ENCODE assay signal across 17 cellular contexts in genomic region chr20:57475388-57476072, GRCh38. TPM values are rescaled to one million over a fixed set of nuclear protein-coding genes. Genes with fewer than 3 reads are reported as not detected.
A peak's percentile ranks its signal among the peaks of the same experiment; 100 is the strongest.
DNase-seq lines count a peak whose midpoint lies in the region; ATAC-seq, FAIRE-seq and TF ChIP-seq lines count a peak whose summit lies in the region.
"Had no signal": no experiment of that assay in that cellular context is flagged by ENCODE, and none has a peak within 500 bp of the region (broad histone marks: within the 10 kb centered on the region; RNA-seq: fewer than 3 reads in every experiment).

No MANE protein-coding gene starts in this region.

- intact Hi-C loops in right lobe of liver (cut with DNase I): no loop called here
- intact Hi-C loops in HepG2 (cut with micrococcal nuclease; ENCODE audit: unreplicated experiment): no loop called here
- intact Hi-C loops in endothelial cell of umbilical vein (cut with micrococcal nuclease): loop anchor here (1.0 kb wide), 1 partner anchor 86 kb away; no protein-coding TSS in a partner anchor
- intact Hi-C loops in tibial artery (cut with DNase I; ENCODE audit: low total_unique reads): no loop called here

- H3K9me1 ChIP-seq in endothelial cell of umbilical vein (replicated peaks; ENCODE audit: control insufficient read depth, extremely low read depth, insufficient read depth, low read length): no peaks in the 10 kb centered on the region

- H3K4me3 ChIP-seq in right lobe of liver (no peak overlapping the region), HepG2 (replicated peaks in 1 of 3; ENCODE audit: insufficient read depth in 1 of 3, low read depth in 2 of 3, low read length in 3 of 3) (no peak overlapping the region), Karpas-422 (ENCODE audit: low read length) (peak overlapping the region; percentile 37), endothelial cell of umbilical vein (replicated peaks in 1 of 3; ENCODE audit: insufficient read depth in 1 of 3, low read depth in 1 of 3, low read length in 3 of 3) (no peak overlapping the region), tibial artery (no peak overlapping the region)

- H3K27ac ChIP-seq in right lobe of liver (no peak overlapping the region), HepG2 (ENCODE audit: extremely low read length, insufficient read depth, low read length) (no peak overlapping the region), Karpas-422 (ENCODE audit: low read length) (peak overlapping the region; percentile 100), endothelial cell of umbilical vein (ENCODE audit: insufficient read depth, low read depth, low read length) (no peak overlapping the region), tibial artery (no peak overlapping the region)

- no peak for TF ChIP-seq RAD21 in HepG2 (CRISPR knock-in tag; IDR thresholded peaks at IDR 0.05)

- TF ChIP-seq EP300 in HepG2 (IDR thresholded peaks at IDR 0.05; ENCODE audit: low read depth in 2 of 2, low read length in 2 of 2): no peak
- no peak for TF ChIP-seq EP300 in HepG2 (CRISPR knock-in tag; IDR thresholded peaks at IDR 0.05; ENCODE audit: borderline replicate concordance)

- H3K79me2 ChIP-seq in HepG2 (ENCODE audit: insufficient read depth, low read length) (no peaks in the 10 kb centered on the region), Karpas-422 (ENCODE audit: low read length) (no peaks in the 10 kb centered on the region), endothelial cell of umbilical vein (ENCODE audit: control insufficient read depth, insufficient read depth, low read length) (no peaks in the 10 kb centered on the region)

- CTCF ChIA-PET in HepG2 (lab: Yijun Ruan, JAX; ENCODE audit: low intra/inter-chr PET ratio, low total read pairs) (no interaction called here), endothelial cell of umbilical vein (lab: Charles Lee) (interaction anchor here (1.4 to 1.8 kb wide), 3 partner anchors 12 to 94 kb away, joined by 3 to 7 read pairs (median 6); no protein-coding TSS in a partner anchor)

- dilution Hi-C loops in endothelial cell of umbilical vein (cut with MboI; ENCODE audit: extremely low pct_ligation_motif_present, low sequenced_read_pairs): no loop called here

- 85% methylated on average over 8 of the region's 8 CpGs for WGBS in right lobe of liver (ENCODE audit: insufficient coverage, low coverage, low lambda C conversion rate, missing lambda C conversion rate)
- WGBS in HepG2 (ENCODE audit: low lambda C conversion rate): 30% methylated on average over 8 of the region's 8 CpGs

- H4K20me1 ChIP-seq in HepG2 (ENCODE audit: insufficient read depth, low read length) (no peaks in the 10 kb centered on the region), Karpas-422 (ENCODE audit: insufficient read depth, low read depth, low read length) (no peaks in the 10 kb centered on the region), endothelial cell of umbilical vein (replicated peaks; ENCODE audit: control insufficient read depth, extremely low read depth, insufficient read depth, low read length) (no peaks in the 10 kb centered on the region)

- POLR2A ChIA-PET in HepG2 (lab: Yijun Ruan, JAX) (no interaction called here), endothelial cell of umbilical vein (lab: Charles Lee) (no interaction called here)

- FAIRE-seq in HepG2 (lab: Jason Lieb, UNC) (no peak), endothelial cell of umbilical vein (lab: Jason Lieb, UNC) (no peak)
- FAIRE-seq: astrocyte had no signal

- H3K9me2 ChIP-seq in Karpas-422 (replicated peaks; ENCODE audit: insufficient read depth, low read length): no peaks in the 10 kb centered on the region

- no peaks in the 10 kb centered on the region for H3K27me3 ChIP-seq in right lobe of liver
- peaks cover 11 to 80% of the 10 kb centered on the region in 2 experiments; a peak in 4 of 5 replicates for H3K27me3 ChIP-seq in HepG2 (ENCODE audit: control insufficient read depth in 1 of 2, insufficient read depth in 2 of 2, low read length in 2 of 2)
- no peaks in the 10 kb centered on the region for H3K27me3 ChIP-seq in Karpas-422 (ENCODE audit: low read length)
- H3K27me3 ChIP-seq in endothelial cell of umbilical vein (ENCODE audit: control insufficient read depth in 2 of 2, insufficient read depth in 2 of 2, low read length in 2 of 2): peaks cover 3 to 22% of the 10 kb centered on the region in 2 experiments
- peaks cover 0 to 24% of the 10 kb centered on the region in 2 donors for H3K27me3 ChIP-seq in tibial artery

- no peak overlapping the region for H3K4me2 ChIP-seq in HepG2 (ENCODE audit: low read depth, low read length)
- peak overlapping the region; percentile 56 for H3K4me2 ChIP-seq in Karpas-422 (ENCODE audit: low read depth, low read length, poor library complexity, severe bottlenecking)
- no peak overlapping the region for H3K4me2 ChIP-seq in endothelial cell of umbilical vein (ENCODE audit: insufficient read depth, low read length)

- no peak for ATAC-seq in right lobe of liver
- ATAC-seq in HepG2: no peak
- no peak for ATAC-seq in GM18511 (IDR thresholded peaks at IDR 0.05; ENCODE audit: unreplicated experiment)
- ATAC-seq: activated T-cell treated with anti-CD3 and anti-CD28 coated beads, Interleukin-2, amount 50 U/mL, for 4 hours; T-cell had no signal

- H3K9ac ChIP-seq in HepG2 (ENCODE audit: insufficient read depth, low read depth, low read length) (no peak overlapping the region), Karpas-422 (ENCODE audit: low read length) (peak overlapping the region; percentile 88), endothelial cell of umbilical vein (replicated peaks; ENCODE audit: extremely low read depth, insufficient read depth, low read length) (no peak overlapping the region)

- H3K36me3 ChIP-seq in right lobe of liver (no peaks in the 10 kb centered on the region), HepG2 (replicated peaks in 1 of 2; ENCODE audit: control insufficient read depth in 1 of 2, insufficient read depth in 2 of 2, low read length in 2 of 2) (no peaks in the 10 kb centered on the region), Karpas-422 (ENCODE audit: insufficient read depth, low read length) (no peaks in the 10 kb centered on the region), endothelial cell of umbilical vein (ENCODE audit: control insufficient read depth in 2 of 2, extremely low read depth in 1 of 2, insufficient read depth in 2 of 2, low read length in 2 of 2) (no peaks in the 10 kb centered on the region), tibial artery (no peaks in the 10 kb centered on the region)

- in situ Hi-C loops in HepG2 (cut with HindIII; ENCODE audit: extremely low pct_ligation_motif_present, low pct_unique_long_range_greater_than_20kb): no loop called here

- no peak overlapping the region for H2AFZ ChIP-seq in HepG2 (ENCODE audit: low read length)
- H2AFZ ChIP-seq in Karpas-422 (ENCODE audit: low read length): no peak overlapping the region
- H2AFZ ChIP-seq in endothelial cell of umbilical vein (ENCODE audit: low read depth, low read length): no peak overlapping the region

- DNase-seq in right lobe of liver (peak in 2 of 3 donors; percentile 8 to 18), HepG2 (ENCODE audit: low spot score) (no peak), Karpas-422 (peak; percentile 82), endothelial cell of umbilical vein (ENCODE audit: low read depth, low spot score) (no peak), tibial artery (peak; percentile 7 to 31), HK-2 (ENCODE audit: unreplicated experiment) (no peak), NCI-H748 (lab: John Stamatoyannopoulos, UW; ENCODE audit: unreplicated experiment) (no peak)
- DNase-seq: activated CD4-positive, CD25-positive, alpha-beta regulatory T cell treated with anti-CD3 and anti-CD28 coated beads, Interleukin-2, amount 50 U/mL, for 72 hours; activated T-cell treated with anti-CD3 and anti-CD28 coated beads, Interleukin-2, amount 50 U/mL, for 4 hours; midbrain; NCI-H1048; NCI-H2227 treated with DMSO at 0.1 percent for 48 hours; stimulated activated CD8-positive, alpha-beta memory T cell treated with anti-CD3 and anti-CD28 coated beads, Interleukin-4, amount 100 ng/mL, for 48 hours; T-cell had no signal

- H3K9me3 ChIP-seq in right lobe of liver (no peaks in the 10 kb centered on the region), HepG2 (ENCODE audit: low read length) (no peaks in the 10 kb centered on the region), Karpas-422 (ENCODE audit: low read length) (no peaks in the 10 kb centered on the region), endothelial cell of umbilical vein (replicated peaks; ENCODE audit: control insufficient read depth, insufficient read depth, low read length) (no peaks in the 10 kb centered on the region), tibial artery (peaks cover 0 to 3% (median 0%) of the 10 kb centered on the region in 3 donors)

- TF ChIP-seq CTCF in right lobe of liver (IDR thresholded peaks at IDR 0.05): no peak
- no peak for TF ChIP-seq CTCF in HepG2 (CRISPR knock-in tag; IDR thresholded peaks at IDR 0.05)
- TF ChIP-seq CTCF in endothelial cell of umbilical vein (IDR thresholded peaks at IDR 0.05; ENCODE audit: extremely low read depth in 1 of 2, insufficient read depth in 1 of 2, low read depth in 1 of 2, low read length in 2 of 2): no peak
- no peak for TF ChIP-seq CTCF in tibial artery (IDR thresholded peaks at IDR 0.05)

- H3K4me1 ChIP-seq in right lobe of liver: peaks cover 0 to 6% (median 0%) of the 10 kb centered on the region in 4 donors
- H3K4me1 ChIP-seq in HepG2 (ENCODE audit: insufficient read depth, low read length): no peaks in the 10 kb centered on the region
- peaks cover 100% of the 10 kb centered on the region for H3K4me1 ChIP-seq in Karpas-422 (ENCODE audit: low read length)
- H3K4me1 ChIP-seq in endothelial cell of umbilical vein (ENCODE audit: control insufficient read depth, extremely low read depth, insufficient read depth, low read length): peaks cover 12% of the 10 kb centered on the region
- H3K4me1 ChIP-seq in tibial artery: peaks cover 0 to 4% (median 0%) of the 10 kb centered on the region in 4 donors

- no TSS peak for BruUV-seq in HepG2 (replicated peaks; lab: Mats Ljungman, UMichigan)
- BruUV-seq in endothelial cell of umbilical vein (replicated peaks; lab: Mats Ljungman, UMichigan): TSS peak; percentile 91

- TF ChIP-seq POLR2A in right lobe of liver (IDR thresholded peaks at IDR 0.05) (no peak), HepG2 (IDR thresholded peaks at IDR 0.05; ENCODE audit: insufficient read depth in 1 of 2, low read depth in 2 of 2, low read length in 2 of 2) (no peak), endothelial cell of umbilical vein (IDR thresholded peaks at IDR 0.05; ENCODE audit: low read depth, low read length) (no peak)

RNA-seq across cellular contexts. Expression of gene CTCFL, which starts 49.4 kb away (rescaled TPM):
- total RNA-seq in right lobe of liver (under 1 TPM in 4 of 6 experiments, not detected in 2; 0.09 to 0.50 (median 0.33) TPM), HepG2 (2016; rRNA removed; fragmentation: Illumina TruSeq; extraction: Trizol) (not detected in 2 replicates), endothelial cell of umbilical vein (not detected in 2 replicates)
- not detected in 2 replicates for total RNA-seq in HepG2 (2016; cell fraction: cytosol; rRNA removed; fragmentation: Illumina TruSeq; extraction: Trizol; ENCODE audit: low read depth)
- total RNA-seq in HepG2 (2016; cell fraction: insoluble cytoplasmic fraction; rRNA removed; fragmentation: Illumina TruSeq; extraction: Trizol): not detected in 2 replicates
- not detected in 2 replicates for total RNA-seq in HepG2 (2016; cell fraction: membrane; rRNA removed; fragmentation: Illumina TruSeq; extraction: Trizol)
- not detected in 2 replicates for total RNA-seq in HepG2 (2016; cell fraction: nucleus; rRNA removed; fragmentation: Illumina TruSeq; extraction: Trizol)
- polyA plus RNA-seq in HepG2 (2011; rRNA removed) (0.04 and 0.05 TPM in 2 replicates), endothelial cell of umbilical vein (not detected in 2 replicates)
- 0.03 TPM in 1 of 2 replicates, not detected in the other for polyA plus RNA-seq in HepG2 (2011; cell fraction: cytosol; rRNA removed)
- polyA plus RNA-seq in HepG2 (2011; cell fraction: nucleus; rRNA removed): not detected in 2 replicates
- polyA plus RNA-seq in HepG2 (2012): 0.13 and 0.42 TPM in 2 replicates
- polyA plus RNA-seq in HepG2 (2016; cell fraction: cytosol; fragmentation: Illumina TruSeq; extraction: Trizol; ENCODE audit: low read depth): not detected in 2 replicates
- not detected in 2 replicates for polyA plus RNA-seq in HepG2 (2016; cell fraction: insoluble cytoplasmic fraction; fragmentation: Illumina TruSeq; extraction: Trizol; ENCODE audit: low read depth)
- not detected in 2 replicates for polyA plus RNA-seq in HepG2 (2016; cell fraction: membrane; fragmentation: Illumina TruSeq; extraction: Trizol; ENCODE audit: low read depth)
- not detected in 2 replicates for polyA plus RNA-seq in HepG2 (2016; cell fraction: nucleus; fragmentation: Illumina TruSeq; extraction: Trizol; ENCODE audit: insufficient read depth, low read depth)
- polyA minus RNA-seq in HepG2 (2011; rRNA and poly(A)+ RNA removed; ENCODE audit: low replicate concordance): 0.22 and 0.26 TPM in 2 replicates
- polyA minus RNA-seq in HepG2 (2011; cell fraction: cytosol; rRNA and poly(A)+ RNA removed): not detected in 2 replicates
- not detected in 2 replicates for polyA minus RNA-seq in HepG2 (2011; cell fraction: nucleus; rRNA and poly(A)+ RNA removed)
- total RNA-seq in Karpas-422 (2014; rRNA removed; shearing (Covaris generic); ENCODE audit: low replicate concordance): not detected in 2 replicates
- polyA plus RNA-seq in endothelial cell of umbilical vein (2011; cell fraction: cytosol; rRNA removed): not detected in 2 replicates
- polyA plus RNA-seq in endothelial cell of umbilical vein (2011; cell fraction: nucleus; rRNA removed): not detected in 2 replicates
- not detected in 2 replicates for polyA plus RNA-seq in endothelial cell of umbilical vein (2012)
- polyA minus RNA-seq in endothelial cell of umbilical vein: 1.9 and 4.4 TPM in 2 replicates
- not detected for polyA minus RNA-seq in endothelial cell of umbilical vein (2011; cell fraction: cytosol; rRNA and poly(A)+ RNA removed)
- not detected in 2 replicates for polyA minus RNA-seq in endothelial cell of umbilical vein (2011; cell fraction: nucleus; rRNA and poly(A)+ RNA removed)
- total RNA-seq: astrocyte, urinary bladder had no signal
- polyA plus RNA-seq: urinary bladder had no signal

Comparison
In these comparisons a context has a peak if more than half of its experiments do, and no peak if none do; other contexts are left out.
1. DNase-seq: peak in right lobe of liver (2 of 3), Karpas-422 (single experiment) and tibial artery (2 of 2); none in HepG2 (single experiment), endothelial cell of umbilical vein (single experiment), HK-2 (single experiment) and NCI-H748 (single experiment).